23 cellular contexts compared by ENCODE assay signal in genomic region chr3:95343228-95343627, GRCh38.
DNase-seq lines count a peak whose midpoint lies in the region; ATAC-seq, FAIRE-seq and TF ChIP-seq lines count a peak whose summit lies in the region.
"Had no signal": no experiment of that assay in that cellular context is flagged by ENCODE, and none has a peak within 500 bp of the region (broad histone marks: within the 10 kb centered on the region; RNA-seq: fewer than 3 reads in every experiment).

No MANE protein-coding gene starts in this region.

- no peaks in the 10 kb centered on the region for H3K23me2 ChIP-seq in H1 (ENCODE audit: low read depth, low read length)

- POLR2A ChIA-PET in Caco-2 (lab: Charles Lee): no interaction called here
- POLR2A ChIA-PET in H1 (lab: Charles Lee; ENCODE audit: partially characterized antibody): no interaction called here

- no peak overlapping the region for H4K91ac ChIP-seq in H1 (replicated peaks; ENCODE audit: insufficient read length, low read length)

- no peak overlapping the region for H4K8ac ChIP-seq in H1 (ENCODE audit: extremely low read depth, insufficient read depth, low read length)

- H3K4me3 ChIP-seq in Caco-2 (ENCODE audit: low read depth, low read length) (no peak overlapping the region), LNCaP clone FGC (ENCODE audit: low read depth, low read length) (no peak overlapping the region), H1 (ENCODE audit: extremely low read depth in 1 of 4, insufficient read depth in 2 of 4, low read depth in 3 of 4, low read length in 4 of 4) (no peak overlapping the region), pancreas (no peak overlapping the region)
- H3K4me3 ChIP-seq: BLaER1 treated with 17β-estradiol and CSF1 and Interleukin-3, amounts not matched to agents 10 nM and 100 nM; GM23248 had no signal

- no peak overlapping the region for H3K4ac ChIP-seq in H1 (replicated peaks; ENCODE audit: insufficient read length, low read depth, low read length)

- no peak overlapping the region for H3K56ac ChIP-seq in H1 (replicated peaks; ENCODE audit: insufficient read length, low read depth, low read length)

- H3K27ac ChIP-seq in H1 (ENCODE audit: low read depth, low read length) (no peak overlapping the region), pancreas (no peak overlapping the region)
- H3K27ac ChIP-seq: BLaER1 treated with 17β-estradiol and CSF1 and Interleukin-3, amounts not matched to agents 10 nM and 100 nM; GM23248 had no signal

- no peaks in the 10 kb centered on the region for H3K79me2 ChIP-seq in H1 (ENCODE audit: control insufficient read depth in 1 of 2, insufficient read depth in 2 of 2, low read length in 2 of 2)

- no peak overlapping the region for H2AK5ac ChIP-seq in H1 (ENCODE audit: low read depth, low read length)

- H2BK15ac ChIP-seq in H1 (ENCODE audit: low read length): no peak overlapping the region

- FAIRE-seq in H1 (lab: Jason Lieb, UNC) (no peak), pancreas (lab: Jason Lieb, UNC) (peak; percentile 74)
- FAIRE-seq: GM12891 had no signal

- no peak for TF ChIP-seq RAD21 in H1 (IDR thresholded peaks at IDR 0.05 in 1 of 2, conservative IDR thresholded peaks at IDR 0.05 in 1 of 2; ENCODE audit: low read depth in 2 of 2, low read length in 2 of 2)

- no peak overlapping the region for H2AFZ ChIP-seq in H1 (ENCODE audit: low read length)
- H2AFZ ChIP-seq: GM23248 had no signal

- WGBS in H1 (ENCODE audit: extremely low coverage in 1 of 2, insufficient coverage in 1 of 2, insufficient read length in 1 of 2, insufficient replicate concordance in 2 of 2, low coverage in 1 of 2, low lambda C conversion rate in 2 of 2, missing lambda C conversion rate in 1 of 2), 2 experiments: 64% methylated on average over 4 of the region's 4 CpGs; no CpG with 5 or more reads in 1 of the 2 experiments
- WGBS in pancreas, 2 donors: 34 to 41% methylated on average over 4 of the region's 4 CpGs

- no TSS peak for BruUV-seq in Caco-2 (replicated peaks; lab: Mats Ljungman, UMichigan)

- H3K4me1 Mint-ChIP-seq in Caco-2 (ENCODE audit: low read depth, unreplicated experiment): peaks cover 40% of the 10 kb centered on the region

- no peak overlapping the region; the same call in 1 of the 2 replicates for H2BK12ac ChIP-seq in H1 (ENCODE audit: low read depth, low read length)

- peak overlapping the region; percentile 47 for H3K27ac Mint-ChIP-seq in Caco-2 (ENCODE audit: unreplicated experiment)

- no peak overlapping the region for H2BK120ac ChIP-seq in H1 (replicated peaks; ENCODE audit: low read depth, low read length)

- TF ChIP-seq POLR2A in H1 (IDR thresholded peaks at IDR 0.05; ENCODE audit: control extremely low read depth in 1 of 2, low read depth in 2 of 2, low read length in 2 of 2): no peak

- H3K9ac ChIP-seq in H1 (replicated peaks in 1 of 4; ENCODE audit: extremely low read depth in 1 of 4, low read depth in 3 of 4, low read length in 3 of 4): no peak overlapping the region; a peak in 1 of 7 replicates
- H3K9ac ChIP-seq: BLaER1 treated with 17β-estradiol and CSF1 and Interleukin-3, amounts not matched to agents 10 nM and 100 nM; GM23248; SK-N-SH had no signal

- TF ChIP-seq EP300 in H1 (IDR thresholded peaks at IDR 0.05; ENCODE audit: borderline replicate concordance in 1 of 2, low read depth in 2 of 2, low read length in 2 of 2): no peak

- no peak for ATAC-seq in pancreas
- ATAC-seq: HCT116, Panc1 had no signal

- no peaks in the 10 kb centered on the region for H3K79me1 ChIP-seq in H1 (ENCODE audit: low read depth, low read length)

- CTCF ChIA-PET in Caco-2 (lab: Charles Lee) (no interaction called here), H1 (lab: Charles Lee; ENCODE audit: partially characterized antibody) (interaction anchor here (1.4 kb wide), 1 partner anchor 12 kb away, joined by 3 read pairs; no protein-coding TSS in a partner anchor)

- H3K9me3 Mint-ChIP-seq in Caco-2 (ENCODE audit: unreplicated experiment): no peaks in the 10 kb centered on the region

- no peaks in the 10 kb centered on the region for H3K9me3 ChIP-seq in Caco-2
- no peaks in the 10 kb centered on the region for H3K9me3 ChIP-seq in H1 (ENCODE audit: insufficient read depth in 2 of 2, low read depth in 1 of 2, low read length in 1 of 2)
- no peaks in the 10 kb centered on the region for H3K9me3 ChIP-seq in pancreas
- H3K9me3 ChIP-seq: BLaER1 treated with 17β-estradiol and CSF1 and Interleukin-3, amounts not matched to agents 10 nM and 100 nM; SK-N-SH had no signal

- H3K36me3 Mint-ChIP-seq in Caco-2 (ENCODE audit: insufficient read depth, unreplicated experiment): no peaks in the 10 kb centered on the region

- DNase-seq in Caco-2 (no peak), LNCaP clone FGC (ENCODE audit: low read depth) (peak; percentile 23), H1 (ENCODE audit: low read depth in 1 of 2, low spot score in 2 of 2) (no peak), pancreas (no peak), GM13976 (ENCODE audit: low spot score) (no peak), medulla oblongata (ENCODE audit: extremely low spot score) (no peak), NCI-H446 treated with DMSO at 0.1 percent for 48 hours (lab: John Stamatoyannopoulos, UW) (no peak), amygdala (lab: John Stamatoyannopoulos, UW) (no peak)
- DNase-seq: 8988T; GM23248; IMR-90; NCI-H1417 treated with DMSO at 0.1 percent for 48 hours; NCI-H187; NCI-H2107; NCI-H510A; NCI-H774; NK-92 treated with Interleukin-12 subunit alpha and Interleukin-12 subunit beta, amount 100 ng/mL, for 24 hours; SIG-M5; SK-N-SH had no signal

- H3K4me3 Mint-ChIP-seq in Caco-2 (ENCODE audit: unreplicated experiment): peak overlapping the region; percentile 14

- H4K20me1 ChIP-seq in H1 (replicated peaks in 1 of 2; ENCODE audit: control insufficient read depth in 1 of 2, insufficient read depth in 2 of 2, low read length in 2 of 2): no peaks in the 10 kb centered on the region
- H4K20me1 ChIP-seq: BLaER1 treated with 17β-estradiol and CSF1 and Interleukin-3, amounts not matched to agents 10 nM and 100 nM had no signal

- no peak for TF ChIP-seq CTCF in Caco-2 (IDR thresholded peaks at IDR 0.05; ENCODE audit: insufficient read depth in 1 of 2, low read depth in 1 of 2, low read length in 1 of 2, severe bottlenecking in 1 of 2, unreplicated experiment in 1 of 2)
- TF ChIP-seq CTCF in LNCaP clone FGC (IDR thresholded peaks at IDR 0.05; ENCODE audit: control insufficient read depth, extremely low read depth, insufficient read depth): no peak
- no peak for TF ChIP-seq CTCF in H1 (IDR thresholded peaks at IDR 0.05; ENCODE audit: control extremely low read depth in 1 of 3, insufficient read depth in 1 of 3, low read depth in 1 of 3, low read length in 3 of 3)
- no peak for TF ChIP-seq CTCF in pancreas (IDR thresholded peaks at IDR 0.05)
- no peak for TF ChIP-seq CTCF in GM13976 (IDR thresholded peaks at IDR 0.05; ENCODE audit: borderline replicate concordance, control extremely low read depth, extremely low read depth, insufficient read depth, missing control alignments)

- intact Hi-C loops in Caco-2 (cut with micrococcal nuclease; ENCODE audit: unreplicated experiment): no loop called here
- intact Hi-C loops in pancreas (cut with DNase I): no loop called here

- H3K14ac ChIP-seq in H1 (ENCODE audit: insufficient read length): no peak overlapping the region

- H2BK5ac ChIP-seq in H1 (ENCODE audit: low read depth, low read length): no peak overlapping the region

- H3K4me1 ChIP-seq in Caco-2 (peaks cover 52% of the 10 kb centered on the region), H1 (replicated peaks in 1 of 4; ENCODE audit: control insufficient read depth in 3 of 4, insufficient read depth in 4 of 4, low read length in 3 of 4) (peaks cover 0 to 3% (median 0%) of the 10 kb centered on the region in 4 experiments; a peak in 2 of 7 replicates), pancreas (no peaks in the 10 kb centered on the region)
- H3K4me1 ChIP-seq: BLaER1 treated with 17β-estradiol and CSF1 and Interleukin-3, amounts not matched to agents 10 nM and 100 nM had no signal

- H3K27me3 ChIP-seq in Caco-2 (replicated peaks; ENCODE audit: control insufficient read depth, insufficient read depth, low read length) (no peaks in the 10 kb centered on the region), H1 (replicated peaks in 1 of 4; ENCODE audit: control insufficient read depth in 3 of 4, extremely low read depth in 1 of 4, insufficient read depth in 3 of 4, low read length in 3 of 4) (no peaks in the 10 kb centered on the region), pancreas (no peaks in the 10 kb centered on the region)
- H3K27me3 ChIP-seq: BLaER1 treated with 17β-estradiol and CSF1 and Interleukin-3, amounts not matched to agents 10 nM and 100 nM had no signal

- H3K23ac ChIP-seq in H1 (ENCODE audit: insufficient read length): no peak overlapping the region

- peak overlapping the region; percentile 43 to 46; a peak in 1 of 4 replicates for H3K4me2 ChIP-seq in H1 (ENCODE audit: insufficient read depth in 1 of 2, low read depth in 2 of 2, low read length in 2 of 2)
- H3K4me2 ChIP-seq: BLaER1 treated with 17β-estradiol and CSF1 and Interleukin-3, amounts not matched to agents 10 nM and 100 nM; SK-N-SH had no signal

- no peak overlapping the region for H4K5ac ChIP-seq in H1 (ENCODE audit: insufficient read length, low read depth, low read length)

- in situ Hi-C loops in GM13976 (cut with MboI; ENCODE audit: low sequenced_read_pairs, unreplicated experiment): no loop called here

- H2BK20ac ChIP-seq in H1 (ENCODE audit: low read length): no peak overlapping the region

- H3K36me3 ChIP-seq in Caco-2 (ENCODE audit: control insufficient read depth, insufficient read depth, low read length) (no peaks in the 10 kb centered on the region), H1 (ENCODE audit: control insufficient read depth in 2 of 4, insufficient read depth in 4 of 4, low read length in 3 of 4) (no peaks in the 10 kb centered on the region), pancreas (no peaks in the 10 kb centered on the region)
- H3K36me3 ChIP-seq: BLaER1 treated with 17β-estradiol and CSF1 and Interleukin-3, amounts not matched to agents 10 nM and 100 nM had no signal

- no peaks in the 10 kb centered on the region for H3K27me3 Mint-ChIP-seq in Caco-2 (ENCODE audit: insufficient read depth, unreplicated experiment)

- peak overlapping the region; percentile 29; the same call in 1 of the 2 replicates for H3K18ac ChIP-seq in H1 (ENCODE audit: extremely low read depth, low read length)

TF ChIP-seq in H1, 55 proteins besides CTCF, POLR2A, EP300 and RAD21 (continues in another document):
- TF ChIP-seq, protein P1, sequence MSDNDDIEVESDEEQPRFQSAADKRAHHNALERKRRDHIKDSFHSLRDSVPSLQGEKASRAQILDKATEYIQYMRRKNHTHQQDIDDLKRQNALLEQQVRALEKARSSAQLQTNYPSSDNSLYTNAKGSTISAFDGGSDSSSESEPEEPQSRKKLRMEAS (IDR thresholded peaks at IDR 0.05): no peak
- TF ChIP-seq MAFK (IDR thresholded peaks at IDR 0.05; ENCODE audit: low read depth, low read length) (peak; percentile 46; the same call in 1 of the 2 replicates), SAP30 (IDR thresholded peaks at IDR 0.05; ENCODE audit: insufficient read depth, insufficient replicate concordance, low read length) (no peak), GABPA (IDR thresholded peaks at IDR 0.05; ENCODE audit: borderline replicate concordance, insufficient read depth, low read length) (no peak), TCF12 (IDR thresholded peaks at IDR 0.05; ENCODE audit: low read depth, low read length) (no peak), POU5F1 (IDR thresholded peaks at IDR 0.05; ENCODE audit: low read depth, low read length) (no peak)
